In genomic region chr1:233241782-233242181, GRCh38 we compare ENCODE assay signal across 18 cellular contexts.
"Had no signal": no experiment of that assay in that cellular context is flagged by ENCODE, and none has a peak within 500 bp of the region (broad histone marks: within the 10 kb centered on the region; RNA-seq: fewer than 3 reads in every experiment).

No MANE protein-coding gene starts in this region.

- H3K4me1 ChIP-seq: breast epithelium had no signal

- H3K27ac Mint-ChIP-seq: activated naive CD4-positive, alpha-beta T cell treated with anti-CD3 and anti-CD28 coated beads, Interleukin-2, amount 50 U/mL, for 72 hours; activated T-cell treated with anti-CD3 and anti-CD28 coated beads, Interleukin-2, amount 50 U/mL, for 72 hours; naive B cell; stimulated activated memory B cell treated with anti-CD40 and anti-IgM and Interleukin-4, amounts not matched to agents 10 μg/mL and 1 μg/mL and 100 μg/mL, for 72 hours; T-helper 1 cell treated with Interleukin-12 subunit alpha and Interleukin-12 subunit beta and Interleukin-4 antibody, amounts not matched to agents 30 μg/mL and 1 μg/mL, for 36 hours had no signal

- H3K9me3 ChIP-seq: adrenal gland, breast epithelium, esophagus muscularis mucosa, left lung, ovary, thoracic aorta, upper lobe of right lung had no signal

- H3K27me3 ChIP-seq: adrenal gland, breast epithelium, esophagus muscularis mucosa, left lung, ovary, upper lobe of right lung had no signal

- H3K4me3 Mint-ChIP-seq: activated T-cell treated with anti-CD3 and anti-CD28 coated beads, Interleukin-2, amount 50 U/mL, for 72 hours; naive B cell; stimulated activated memory B cell treated with anti-CD40 and anti-IgM and Interleukin-4, amounts not matched to agents 10 μg/mL and 1 μg/mL and 100 μg/mL, for 72 hours; T-helper 1 cell treated with Interleukin-12 subunit alpha and Interleukin-12 subunit beta and Interleukin-4 antibody, amounts not matched to agents 30 μg/mL and 1 μg/mL, for 36 hours had no signal

- FAIRE-seq: astrocyte had no signal

- H3K27me3 Mint-ChIP-seq: stimulated activated memory B cell treated with anti-CD40 and anti-IgM and Interleukin-4, amounts not matched to agents 10 μg/mL and 1 μg/mL and 100 μg/mL, for 72 hours had no signal

- H3K27ac ChIP-seq: adrenal gland, esophagus muscularis mucosa, ovary, thoracic aorta, upper lobe of right lung had no signal

- H3K9me3 Mint-ChIP-seq: activated naive CD4-positive, alpha-beta T cell treated with anti-CD3 and anti-CD28 coated beads, Interleukin-2, amount 50 U/mL, for 72 hours; activated T-cell treated with anti-CD3 and anti-CD28 coated beads, Interleukin-2, amount 50 U/mL, for 72 hours; naive B cell; stimulated activated memory B cell treated with anti-CD40 and anti-IgM and Interleukin-4, amounts not matched to agents 10 μg/mL and 1 μg/mL and 100 μg/mL, for 72 hours; T-helper 1 cell treated with Interleukin-12 subunit alpha and Interleukin-12 subunit beta and Interleukin-4 antibody, amounts not matched to agents 30 μg/mL and 1 μg/mL, for 36 hours had no signal

- H3K36me3 ChIP-seq: adrenal gland, breast epithelium, esophagus muscularis mucosa, left lung, ovary, thoracic aorta, upper lobe of right lung had no signal

- ATAC-seq: activated T-cell treated with anti-CD3 and anti-CD28 coated beads, Interleukin-2, amount 50 U/mL, for 72 hours; stimulated activated memory B cell treated with anti-CD40 and anti-IgM and Interleukin-4, amounts not matched to agents 10 μg/mL and 1 μg/mL and 100 μg/mL, for 72 hours had no signal

- DNase-seq: activated CD4-positive, CD25-positive, alpha-beta regulatory T cell treated with anti-CD3 and anti-CD28 coated beads, Interleukin-2, amount 50 U/mL, for 72 hours; activated gamma-delta T cell; effector CD4-positive, alpha-beta T cell; mammary epithelial cell; naive B cell; stimulated activated CD4-positive, alpha-beta T cell treated with anti-CD3 and anti-CD28 coated beads, Interleukin-4, amount 100 ng/mL, for 4 hours had no signal

- H3K4me3 ChIP-seq: adrenal gland, breast epithelium, ovary, thoracic aorta, upper lobe of right lung had no signal

- H3K36me3 Mint-ChIP-seq: activated naive CD4-positive, alpha-beta T cell treated with anti-CD3 and anti-CD28 coated beads, Interleukin-2, amount 50 U/mL, for 72 hours had no signal

- H3K4me1 Mint-ChIP-seq: naive B cell; stimulated activated memory B cell treated with anti-CD40 and anti-IgM and Interleukin-4, amounts not matched to agents 10 μg/mL and 1 μg/mL and 100 μg/mL, for 72 hours had no signal
